17 cellular contexts compared by ENCODE assay signal in the genomic region with DNA sequence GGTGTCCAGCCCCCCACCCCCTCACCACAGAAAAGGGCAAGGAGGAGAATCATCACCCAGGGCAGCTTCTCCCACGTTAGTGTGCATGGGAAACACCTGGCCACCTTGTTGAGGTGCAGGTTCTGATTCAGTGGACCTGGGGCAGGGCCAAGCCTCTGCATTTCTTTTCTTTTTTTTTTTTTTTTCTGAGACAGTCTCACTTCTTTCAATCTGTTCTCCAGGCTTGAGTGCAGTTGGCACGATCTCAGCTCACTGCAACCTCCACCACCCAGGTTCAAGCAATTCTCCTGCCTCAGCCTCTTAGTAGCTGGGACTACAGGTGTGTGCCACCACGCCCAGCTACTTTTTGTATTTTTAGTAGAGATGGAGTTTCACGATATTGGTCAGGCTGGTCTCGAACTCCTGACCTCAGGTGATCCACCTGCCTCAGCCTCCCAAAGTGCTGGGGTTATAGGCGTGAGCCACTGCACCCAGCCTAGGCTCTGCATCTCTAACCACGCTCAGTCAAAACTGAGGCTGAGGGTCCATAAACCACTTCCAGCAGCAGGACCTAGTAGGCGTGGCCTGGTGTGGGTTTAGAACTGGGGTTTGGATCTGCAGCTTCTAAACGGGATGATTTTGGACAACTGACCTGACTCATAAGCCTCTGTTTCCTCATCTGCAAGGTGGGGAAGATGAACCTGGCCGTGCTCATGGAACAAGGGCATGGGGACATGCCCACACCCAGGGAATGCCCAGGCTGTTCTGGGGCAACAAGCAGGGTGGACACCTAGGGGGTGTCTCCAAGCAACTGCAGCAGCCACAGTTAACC. TPM values are rescaled to one million over a fixed set of nuclear protein-coding genes. Genes with fewer than 3 reads are reported as not detected.
"Had no signal": no experiment of that assay in that cellular context is flagged by ENCODE, and none has a peak within 500 bp of the region (broad histone marks: within the 10 kb centered on the region; RNA-seq: fewer than 3 reads in every experiment).

No MANE protein-coding gene starts in this region.

- H3K36me3 Mint-ChIP-seq: memory B cell had no signal

- H3K27me3 Mint-ChIP-seq: stimulated activated naive CD8-positive, alpha-beta T cell treated with anti-CD3 and anti-CD28 coated beads, Interleukin-15, Interleukin-2, amounts not matched to agents 100 ng/mL and 50 ng/mL, for 24 hours had no signal

- H3K4me3 ChIP-seq: ascending aorta, esophagus squamous epithelium, left lung had no signal

- H3K27ac ChIP-seq: ascending aorta, esophagus squamous epithelium, left lung had no signal

- ATAC-seq: activated T-cell treated with anti-CD3 and anti-CD28 coated beads, Interleukin-2, amount 50 U/mL, for 4 hours; left lung had no signal

- H3K36me3 ChIP-seq: ascending aorta, esophagus squamous epithelium, left lung had no signal

- H3K4me1 Mint-ChIP-seq: memory B cell had no signal

- H3K4me3 Mint-ChIP-seq: activated T-cell treated with anti-CD3 and anti-CD28 coated beads, Interleukin-2, amount 50 U/mL, for 4 hours; memory B cell; nephron progenitor cell; stimulated activated naive CD8-positive, alpha-beta T cell treated with anti-CD3 and anti-CD28 coated beads, Interleukin-15, Interleukin-2, amounts not matched to agents 100 ng/mL and 50 ng/mL, for 24 hours had no signal

- FAIRE-seq: bronchial epithelial cell, urothelium cell line had no signal

- H3K9me3 ChIP-seq: ascending aorta, esophagus squamous epithelium, left lung had no signal

- H3K9me3 Mint-ChIP-seq: activated T-cell treated with anti-CD3 and anti-CD28 coated beads, Interleukin-2, amount 50 U/mL, for 4 hours; memory B cell; nephron progenitor cell; stimulated activated naive CD8-positive, alpha-beta T cell treated with anti-CD3 and anti-CD28 coated beads, Interleukin-15, Interleukin-2, amounts not matched to agents 100 ng/mL and 50 ng/mL, for 24 hours had no signal

- H3K27ac Mint-ChIP-seq: memory B cell; nephron progenitor cell; stimulated activated naive CD8-positive, alpha-beta T cell treated with anti-CD3 and anti-CD28 coated beads, Interleukin-15, Interleukin-2, amounts not matched to agents 100 ng/mL and 50 ng/mL, for 24 hours had no signal

- H3K4me1 ChIP-seq: ascending aorta had no signal

- H3K27me3 ChIP-seq: ascending aorta, esophagus squamous epithelium had no signal

- DNase-seq: activated CD4-positive, CD25-positive, alpha-beta regulatory T cell treated with anti-CD3 and anti-CD28 coated beads, Interleukin-2, amount 50 U/mL, for 72 hours; activated T-cell treated with anti-CD3 and anti-CD28 coated beads, Interleukin-2, amount 50 U/mL, for 4 hours; esophagus squamous epithelium; foreskin fibroblast; glutamatergic neuron; left lung; nephron progenitor cell; stimulated activated CD4-positive, alpha-beta T cell treated with anti-CD3 and anti-CD28 coated beads, Interleukin-15, amount 100 ng/mL, for 24 hours; stimulated activated CD4-positive, alpha-beta T cell treated with anti-CD3 and anti-CD28 coated beads, Interleukin-4, amount 100 ng/mL, for 24 hours; SW 1271 had no signal

RNA-seq across cellular contexts. Expression of a gene that starts 0.7 kb away (rescaled TPM):
- total RNA-seq: activated T-cell treated with anti-CD3 and anti-CD28 coated beads, Interleukin-2, amount 50 U/mL, for 4 hours; ascending aorta; bronchial epithelial cell; esophagus squamous epithelium; left lung; temporal lobe had no signal

RNA-seq across cellular contexts. Expression of a gene that starts 12.3 kb away (rescaled TPM):
- total RNA-seq: ascending aorta, bronchial epithelial cell, osteoblast had no signal
